7 cellular contexts compared by ENCODE assay signal in the genomic region with DNA sequence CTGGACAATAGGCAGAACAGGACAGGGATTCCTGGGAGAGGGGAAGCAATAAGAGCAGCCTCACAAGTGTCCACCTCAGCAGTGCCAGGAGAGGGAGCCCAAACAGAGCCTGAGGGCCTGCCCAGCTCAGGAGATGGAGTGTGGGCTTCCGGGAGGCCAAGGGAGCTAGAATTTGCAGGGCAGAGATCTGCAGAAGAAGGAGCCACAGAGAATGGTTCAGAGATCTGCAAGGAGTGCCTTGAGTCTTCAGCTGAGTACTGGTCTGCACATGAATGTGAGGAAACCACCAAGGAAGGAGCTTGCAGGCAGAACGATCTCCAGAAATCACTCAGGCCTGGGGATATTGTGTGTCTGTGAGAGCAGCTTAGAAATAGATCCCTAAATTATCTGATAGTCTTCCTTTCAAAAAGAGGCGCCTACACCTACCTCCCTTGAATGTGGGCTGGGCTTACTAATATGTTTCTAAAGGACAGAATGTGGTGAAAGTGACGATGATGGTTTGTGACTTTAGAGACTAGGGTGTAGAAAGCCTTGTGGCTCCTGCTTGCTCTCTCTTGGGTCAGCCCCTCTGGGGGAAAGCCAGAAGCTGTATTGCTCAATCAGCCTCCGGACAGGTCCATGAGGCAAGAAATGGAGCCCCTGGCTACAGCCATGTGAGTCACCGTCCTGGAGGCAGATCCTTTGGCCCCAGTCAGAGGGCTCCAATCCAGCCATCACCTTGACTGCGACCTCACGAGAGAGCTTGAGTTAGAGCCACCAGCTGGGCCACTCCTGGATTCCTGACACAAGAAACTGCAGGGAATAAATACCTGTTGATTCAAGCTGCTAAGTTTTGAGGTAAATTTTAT. TPM values are rescaled to one million over a fixed set of nuclear protein-coding genes. Genes with fewer than 3 reads are reported as not detected.
DNase-seq lines count a peak whose midpoint lies in the region; ATAC-seq lines count a peak whose summit lies in the region.

No MANE protein-coding gene starts in this region.

- peaks cover 17% of the 10 kb centered on the region for H3K4me1 Mint-ChIP-seq in stimulated activated naive CD8-positive, alpha-beta T cell treated with anti-CD3 and anti-CD28 coated beads, Interleukin-15, amount 100 ng/mL, for 72 hours

- DNase-seq in ELF-1 (ENCODE audit: low read depth, low spot score) (peak; percentile 74), H4 (ENCODE audit: low spot score) (peak; percentile 55), NCI-H460 (ENCODE audit: extremely low read depth, low read depth) (peak; percentile 66), amniotic stem cell (lab: John Stamatoyannopoulos, UW) (peak; percentile 38), islet precursor cell (peak; percentile 90), NCI-H526 treated with DMSO at 0.1 percent for 48 hours (lab: John Stamatoyannopoulos, UW) (no peak)
- DNase-seq in stimulated activated naive CD8-positive, alpha-beta T cell treated with anti-CD3 and anti-CD28 coated beads, Interleukin-15, amount 100 ng/mL, for 72 hours = no peak

- ATAC-seq in stimulated activated naive CD8-positive, alpha-beta T cell treated with anti-CD3 and anti-CD28 coated beads, Interleukin-15, amount 100 ng/mL, for 72 hours = peak; percentile 79

- H3K27ac Mint-ChIP-seq in stimulated activated naive CD8-positive, alpha-beta T cell treated with anti-CD3 and anti-CD28 coated beads, Interleukin-15, amount 100 ng/mL, for 72 hours = no peak overlapping the region

- peaks cover 20% of the 10 kb centered on the region for H3K27me3 Mint-ChIP-seq in stimulated activated naive CD8-positive, alpha-beta T cell treated with anti-CD3 and anti-CD28 coated beads, Interleukin-15, amount 100 ng/mL, for 72 hours

- no peaks in the 10 kb centered on the region for H3K9me3 Mint-ChIP-seq in stimulated activated naive CD8-positive, alpha-beta T cell treated with anti-CD3 and anti-CD28 coated beads, Interleukin-15, amount 100 ng/mL, for 72 hours

- no peak overlapping the region for H3K4me3 Mint-ChIP-seq in stimulated activated naive CD8-positive, alpha-beta T cell treated with anti-CD3 and anti-CD28 coated beads, Interleukin-15, amount 100 ng/mL, for 72 hours

RNA-seq across cellular contexts. Expression of gene LPIN1, which starts 7.6 kb away (rescaled TPM):
- 21.1 and 27.9 TPM in 2 replicates for total RNA-seq in H4 (2014; rRNA removed; shearing (Covaris generic))
- 10.7 and 11.9 TPM in 2 replicates for total RNA-seq in NCI-H460 (2014; rRNA removed; shearing (Covaris generic))
- 42.6 and 44.5 TPM in 2 replicates for polyA plus RNA-seq in NCI-H460 (2014; cell fraction: nucleus; rRNA removed)

Comparison
In these comparisons a context has a peak if more than half of its experiments do, and no peak if none do; other contexts are left out.
1. DNase-seq: peak in ELF-1 (single experiment), H4 (single experiment), NCI-H460 (single experiment), amniotic stem cell (single experiment) and islet precursor cell (single experiment); none in stimulated activated naive CD8-positive, alpha-beta T cell treated with anti-CD3 and anti-CD28 coated beads, Interleukin-15, amount 100 ng/mL, for 72 hours (0 of 2) and NCI-H526 treated with DMSO at 0.1 percent for 48 hours (single experiment).